9 cellular contexts compared by ENCODE assay signal in genomic region chr6:217048-217659, GRCh38.
DNase-seq lines count a peak whose midpoint lies in the region; ATAC-seq and TF ChIP-seq lines count a peak whose summit lies in the region.
"Had no signal": no experiment of that assay in that cellular context is flagged by ENCODE, and none has a peak within 500 bp of the region (broad histone marks: within the 10 kb centered on the region; RNA-seq: fewer than 3 reads in every experiment).

No MANE protein-coding gene starts in this region.

- no peak overlapping the region; the same call in 1 of the 2 replicates for H3K27ac Mint-ChIP-seq in WTC11

- no peaks in the 10 kb centered on the region for H3K27me3 ChIP-seq in tibial nerve

- H3K4me1 ChIP-seq in tibial nerve, result peaks cover 0 to 7% (median 4%) of the 10 kb centered on the region in 4 donors

- POLR2A ChIA-PET in WTC11 (lab: Charles Lee), result interaction anchor here (1.1 kb wide), 1 partner anchor 11 kb away, joined by 3 read pairs; no protein-coding TSS in a partner anchor

- no peak overlapping the region for H3K4me3 Mint-ChIP-seq in WTC11

- no peaks in the 10 kb centered on the region for H3K36me3 ChIP-seq in tibial nerve

- H3K9me3 Mint-ChIP-seq in WTC11, result peaks cover 23% of the 10 kb centered on the region

- WGBS in tibial nerve, 2 donors, result 85 to 86% methylated on average over 12 of the region's 12 CpGs

- no peak for TF ChIP-seq EP300 in tibial nerve (IDR thresholded peaks at IDR 0.05)

- H3K27me3 Mint-ChIP-seq in WTC11 (ENCODE audit: low read depth), result no peaks in the 10 kb centered on the region; the same call in none of the 2 replicates

- peaks cover 14% of the 10 kb centered on the region for H3K36me3 Mint-ChIP-seq in WTC11

- no peak overlapping the region for H3K27ac ChIP-seq in tibial nerve
- H3K27ac ChIP-seq: VCaP had no signal

- H3K4me3 ChIP-seq in tibial nerve, result no peak overlapping the region

- peaks cover 0 to 13% (median 0%) of the 10 kb centered on the region in 4 donors for H3K9me3 ChIP-seq in tibial nerve

- ATAC-seq in WTC11 (peak; percentile 93), left ventricle myocardium superior (no peak), HG02759 (IDR thresholded peaks at IDR 0.05; ENCODE audit: unreplicated experiment) (no peak), HG02571 (IDR thresholded peaks at IDR 0.05; ENCODE audit: unreplicated experiment) (no peak)

- intact Hi-C loops in left ventricle myocardium superior (cut with micrococcal nuclease), result no loop called here

- TF ChIP-seq POLR2A in tibial nerve (IDR thresholded peaks at IDR 0.05), result no peak

- TF ChIP-seq CTCF in WTC11 (IDR thresholded peaks at IDR 0.05) (peak; percentile 74), tibial nerve (IDR thresholded peaks at IDR 0.05) (peak in 3 of 5 experiments; percentile 15 to 24 (median 21))

- H3K4me1 Mint-ChIP-seq in WTC11, result peaks cover 12% of the 10 kb centered on the region

- CTCF ChIA-PET in WTC11 (lab: Charles Lee), result interaction anchor here (0.6 to 3.7 kb wide), 38 partner anchors 9 to 376 kb away, joined by 3 to 23 read pairs (median 4); partner anchors contain the start of genes DUSP22 and IRF4

- DNase-seq in activated effector memory CD4-positive, alpha-beta T cell treated with anti-CD3 and anti-CD28 coated beads, Interleukin-2, amount 50 U/mL, for 16 hours, result peak; percentile 75
- DNase-seq in activated effector memory CD4-positive, alpha-beta T cell treated with Interleukin-2 at 50 U/mL for 16 hours, result no peak
- peak; percentile 79 for DNase-seq in WTC11 (ENCODE audit: low spot score)
- peak; percentile 45 for DNase-seq in left ventricle myocardium superior
- peak in 1 of 2 donors; percentile 22 for DNase-seq in tibial nerve (ENCODE audit: low spot score in 2 of 2)
- no peak for DNase-seq in anterior cingulate cortex (lab: John Stamatoyannopoulos, UW)

TF ChIP-seq in WTC11, 78 proteins besides CTCF, POLR2A, EP300 and RAD21:
- TF ChIP-seq FOXP1 (CRISPR knock-in tag; IDR thresholded peaks at IDR 0.05; ENCODE audit: borderline replicate concordance), result 0 out of 2 replicates have a peak, but pooled peaks have one; percentile 36
- 0 out of 2 replicates have a peak, but pooled peaks have one; percentile 20 for TF ChIP-seq ERG (CRISPR knock-in tag; IDR thresholded peaks at IDR 0.05)
- no peak for TF ChIP-seq AR (CRISPR knock-in tag; IDR thresholded peaks at IDR 0.05)
- TF ChIP-seq SP1 (CRISPR knock-in tag; conservative IDR thresholded peaks at IDR 0.05), result 0 out of 2 replicates have a peak, but pooled peaks have one; percentile 19
- TF ChIP-seq USF2 (CRISPR knock-in tag; IDR thresholded peaks at IDR 0.05), result no peak
- no peak for TF ChIP-seq ATF6 (CRISPR knock-in tag; IDR thresholded peaks at IDR 0.05)

Comparison
In these comparisons a context has a peak if more than half of its experiments do, and no peak if none do; other contexts are left out.
1. DNase-seq: peak in activated effector memory CD4-positive, alpha-beta T cell treated with anti-CD3 and anti-CD28 coated beads, Interleukin-2, amount 50 U/mL, for 16 hours (single experiment), WTC11 (single experiment) and left ventricle myocardium superior (single experiment); none in activated effector memory CD4-positive, alpha-beta T cell treated with Interleukin-2 at 50 U/mL for 16 hours (single experiment) and anterior cingulate cortex (0 of 58).